7 cellular contexts compared by ENCODE assay signal in the genomic region with DNA sequence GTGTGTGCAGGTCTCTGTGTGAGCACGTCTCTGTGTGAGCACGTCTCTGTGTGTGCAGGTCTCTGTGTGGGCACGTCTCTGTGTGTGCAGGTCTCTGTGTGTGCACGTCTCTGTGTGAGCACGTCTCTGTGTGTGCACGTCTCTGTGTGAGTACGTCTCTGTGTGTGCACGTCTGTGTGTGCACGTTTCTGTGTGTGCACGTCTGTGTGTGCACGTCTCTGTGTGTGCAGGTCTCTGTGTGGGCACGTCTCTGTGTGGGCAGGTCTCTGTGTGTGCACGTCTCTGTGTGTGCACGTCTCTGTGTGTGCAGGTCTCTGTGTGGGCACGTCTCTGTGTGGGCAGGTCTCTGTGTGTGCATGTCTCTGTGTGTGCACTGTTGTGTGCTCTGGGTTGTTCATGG. TPM values are rescaled to one million over a fixed set of nuclear protein-coding genes. Genes with fewer than 3 reads are reported as not detected.
"Had no signal": no experiment of that assay in that cellular context is flagged by ENCODE, and none has a peak within 500 bp of the region (broad histone marks: within the 10 kb centered on the region; RNA-seq: fewer than 3 reads in every experiment).

No MANE protein-coding gene starts in this region.

RNA-seq across cellular contexts. Expression of a gene that starts 32.1 kb away (rescaled TPM):
- total RNA-seq: natural killer cell treated with Interleukin-12 subunit alpha and Interleukin-12 subunit beta and Interleukin-15 and Interleukin-18, amount 100 ng/mL, for 72 hours; omental fat pad; osteocyte; pulmonary artery endothelial cell; right atrium auricular region; smooth muscle cell had no signal
- polyA plus RNA-seq: naive thymus-derived CD8-positive, alpha-beta T cell; smooth muscle cell had no signal
